In genomic region chr5:24232929-24233328, GRCh38 we compare ENCODE assay signal across 14 cellular contexts.
DNase-seq lines count a peak whose midpoint lies in the region; ATAC-seq and TF ChIP-seq lines count a peak whose summit lies in the region.
"Had no signal": no experiment of that assay in that cellular context is flagged by ENCODE, and none has a peak within 500 bp of the region (broad histone marks: within the 10 kb centered on the region; RNA-seq: fewer than 3 reads in every experiment).

No MANE protein-coding gene starts in this region.

- no peak overlapping the region for H3K4me2 ChIP-seq in MM.1S (ENCODE audit: low read depth, low read length)

- no peaks in the 10 kb centered on the region for H3K27me3 ChIP-seq in MM.1S (replicated peaks; ENCODE audit: insufficient read depth, low read length)
- no peaks in the 10 kb centered on the region for H3K27me3 ChIP-seq in RWPE2 (ENCODE audit: insufficient read depth, poor library complexity, severe bottlenecking)
- H3K27me3 ChIP-seq: ascending aorta, spleen had no signal

- H3K9me2 ChIP-seq in MM.1S (replicated peaks; ENCODE audit: insufficient read depth, low read length), result no peaks in the 10 kb centered on the region

- H2AFZ ChIP-seq in MM.1S (ENCODE audit: low read length), result no peak overlapping the region

- H3K9me3 ChIP-seq in MM.1S (replicated peaks; ENCODE audit: insufficient read depth, low read length), result no peaks in the 10 kb centered on the region
- no peaks in the 10 kb centered on the region for H3K9me3 ChIP-seq in RWPE2 (ENCODE audit: severe bottlenecking)
- H3K9me3 ChIP-seq: ascending aorta, spleen had no signal

- H3K79me2 ChIP-seq in MM.1S (ENCODE audit: low read length), result no peaks in the 10 kb centered on the region

- TF ChIP-seq CTCF in MM.1S (IDR thresholded peaks at IDR 0.05; ENCODE audit: low read length) (peak; percentile 46), RWPE2 (IDR thresholded peaks at IDR 0.05; ENCODE audit: poor library complexity, severe bottlenecking) (peak; percentile 87)

- H3K4me1 ChIP-seq in MM.1S (ENCODE audit: low read length) (no peaks in the 10 kb centered on the region), RWPE2 (ENCODE audit: insufficient read depth, poor library complexity, severe bottlenecking) (no peaks in the 10 kb centered on the region)
- H3K4me1 ChIP-seq: ascending aorta, spleen had no signal

- H3K9ac ChIP-seq in MM.1S (ENCODE audit: low read length), result no peak overlapping the region

- H4K20me1 ChIP-seq in MM.1S (ENCODE audit: insufficient read depth, low read length), result no peaks in the 10 kb centered on the region

- H3K4me3 ChIP-seq in MM.1S (ENCODE audit: low read length) (no peak overlapping the region), RWPE2 (ENCODE audit: severe bottlenecking) (no peak overlapping the region)
- H3K4me3 ChIP-seq: ascending aorta, spleen had no signal

- H3K27ac ChIP-seq in MM.1S (ENCODE audit: low read length) (no peak overlapping the region), RWPE2 (ENCODE audit: poor library complexity, severe bottlenecking) (no peak overlapping the region)
- H3K27ac ChIP-seq: ascending aorta, spleen had no signal

- no peaks in the 10 kb centered on the region for H3F3A ChIP-seq in MM.1S (ENCODE audit: insufficient read depth, low read length)

- ATAC-seq in RWPE2 (ENCODE audit: low read depth), result peak; percentile 58; the same call in 1 of the 3 replicates

- DNase-seq in DMS53 (lab: John Stamatoyannopoulos, UW) (peak; percentile 28), DMS53 treated with DMSO at 0.1 percent for 48 hours (lab: John Stamatoyannopoulos, UW; ENCODE audit: unreplicated experiment) (no peak), MM.1S (no peak), RWPE2 (ENCODE audit: low spot score) (no peak), left kidney (ENCODE audit: low read depth, low spot score) (peak; percentile 7), islet precursor cell (no peak), OCI-M2 (lab: John Stamatoyannopoulos, UW; ENCODE audit: unreplicated experiment) (no peak), ureter (ENCODE audit: low spot score) (no peak)
- DNase-seq: activated CD4-positive, alpha-beta T cell treated with anti-CD3 and anti-CD28 coated beads, Interleukin-2, amount 50 U/mL, for 48 hours; mesenchymal stem cell; nucleus accumbens; spleen; T-helper 9 cell had no signal

- H3K36me3 ChIP-seq in MM.1S (replicated peaks; ENCODE audit: insufficient read depth, low read length), result no peaks in the 10 kb centered on the region
- H3K36me3 ChIP-seq in RWPE2 (ENCODE audit: low read depth), result no peaks in the 10 kb centered on the region
- H3K36me3 ChIP-seq: ascending aorta, spleen had no signal

Comparison
In these comparisons a context has a peak if more than half of its experiments do, and no peak if none do; other contexts are left out.
1. DNase-seq: peak in DMS53 (single experiment) and left kidney (single experiment); none in DMS53 treated with DMSO at 0.1 percent for 48 hours (single experiment), MM.1S (single experiment), RWPE2 (single experiment), islet precursor cell (single experiment), OCI-M2 (single experiment) and ureter (single experiment).